In the genomic region with DNA sequence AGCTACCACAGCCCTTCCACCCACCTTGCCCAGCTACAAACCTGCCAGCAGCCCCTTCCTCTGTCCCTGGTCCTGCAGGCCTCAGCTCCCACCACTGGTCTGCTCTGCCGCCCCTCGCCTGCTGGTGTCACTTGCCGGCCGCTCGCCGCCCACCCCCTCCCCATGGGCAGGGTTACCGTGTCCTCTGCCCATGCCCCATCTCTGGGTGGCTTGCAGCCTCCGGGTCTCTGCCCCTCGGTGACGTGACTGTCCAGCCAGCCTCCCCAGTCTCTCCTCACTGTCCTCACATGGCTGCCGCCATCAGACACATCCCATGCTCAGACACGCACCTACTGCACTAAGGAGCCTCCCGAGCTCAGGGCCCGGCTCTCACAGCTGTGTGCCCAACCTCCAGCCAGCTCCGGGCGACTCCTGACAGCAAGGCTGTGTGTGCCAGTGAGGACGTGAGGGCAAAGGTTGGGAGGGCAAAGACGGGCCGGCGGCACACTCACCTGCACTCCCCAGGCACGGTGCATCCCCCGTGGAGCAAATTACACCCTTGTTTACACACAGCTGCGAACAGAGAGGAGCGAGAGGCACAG, we compare ENCODE assay signal across 12 cellular contexts.
"Had no signal": no experiment of that assay in that cellular context is flagged by ENCODE, and none has a peak within 500 bp of the region (broad histone marks: within the 10 kb centered on the region; RNA-seq: fewer than 3 reads in every experiment).

No MANE protein-coding gene starts in this region.

- H3K27ac ChIP-seq: tibial artery had no signal

- H3K4me1 ChIP-seq: tibial artery had no signal

- DNase-seq: activated CD4-positive, alpha-beta T cell treated with anti-CD3 and anti-CD28 coated beads, Interleukin-2, amount 50 U/mL, for 1 hour; activated effector memory CD4-positive, alpha-beta T cell treated with Interleukin-2 at 50 U/mL for 16 hours; amygdala; head of caudate nucleus; midbrain; naive B cell; tibial artery had no signal

- H3K4me3 ChIP-seq: esophagus muscularis mucosa, lung, tibial artery had no signal

- H3K9me3 ChIP-seq: esophagus muscularis mucosa, tibial artery had no signal

- ATAC-seq: stimulated activated memory B cell treated with anti-CD40 and anti-IgM and Interleukin-4, amounts not matched to agents 10 μg/mL and 1 μg/mL and 100 μg/mL, for 72 hours had no signal

- FAIRE-seq: endometrium, islet of Langerhans had no signal
